1 cellular context compared by ENCODE assay signal in the genomic region with DNA sequence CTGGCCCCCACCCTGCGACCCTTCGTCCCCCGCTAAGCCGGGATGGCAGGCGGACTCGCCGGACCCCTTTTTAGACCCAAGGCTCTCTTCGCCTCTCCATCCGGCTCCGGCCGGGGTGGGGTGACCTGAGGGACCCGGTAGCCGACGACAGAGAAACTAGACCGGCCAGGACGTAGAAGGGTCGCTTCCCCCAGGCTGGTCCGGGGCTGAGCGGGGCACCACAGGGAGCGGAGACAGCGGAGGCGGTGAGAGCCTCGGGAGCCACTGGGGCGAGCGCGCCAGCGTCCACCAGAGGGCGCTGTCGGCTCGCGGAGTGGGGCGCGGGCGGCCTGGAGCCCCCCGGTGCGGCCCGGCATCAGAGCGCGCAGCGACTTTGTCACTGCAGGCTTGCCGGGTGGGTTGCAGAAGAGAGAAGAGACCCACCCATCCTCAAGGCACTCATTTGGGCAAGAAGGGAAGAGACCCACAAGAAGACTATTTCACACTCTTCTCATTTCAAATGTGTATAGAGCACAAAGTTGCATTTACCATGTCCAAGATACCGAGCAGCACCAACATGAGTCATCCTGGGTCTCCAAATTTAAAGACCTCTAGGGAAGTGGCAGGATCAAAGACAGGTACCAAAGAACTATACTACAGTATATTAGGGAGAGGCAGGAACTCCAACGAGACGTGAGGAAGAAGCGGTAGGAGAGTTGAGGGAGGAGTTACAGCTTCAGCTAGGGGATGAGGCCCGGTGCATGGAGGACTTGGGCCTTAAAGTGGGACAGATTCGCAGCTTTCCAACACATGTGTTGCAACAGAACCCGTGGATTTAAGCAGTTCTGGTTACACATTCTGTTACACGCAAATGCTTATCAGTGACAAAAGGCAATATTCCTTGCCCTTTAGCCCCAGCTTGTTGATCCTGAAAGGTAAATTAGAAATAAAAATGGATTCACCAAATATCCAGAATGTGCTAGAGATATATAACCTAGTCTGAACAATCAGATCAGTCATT.
A peak's percentile ranks its signal among the peaks of the same experiment; 100 is the strongest.
TF ChIP-seq lines count a peak whose summit lies in the region.

No MANE protein-coding gene starts in this region.

TF ChIP-seq in K562, 482 proteins besides CTCF, POLR2A, EP300 and RAD21 (continued from another document):
- TF ChIP-seq, protein P1, sequence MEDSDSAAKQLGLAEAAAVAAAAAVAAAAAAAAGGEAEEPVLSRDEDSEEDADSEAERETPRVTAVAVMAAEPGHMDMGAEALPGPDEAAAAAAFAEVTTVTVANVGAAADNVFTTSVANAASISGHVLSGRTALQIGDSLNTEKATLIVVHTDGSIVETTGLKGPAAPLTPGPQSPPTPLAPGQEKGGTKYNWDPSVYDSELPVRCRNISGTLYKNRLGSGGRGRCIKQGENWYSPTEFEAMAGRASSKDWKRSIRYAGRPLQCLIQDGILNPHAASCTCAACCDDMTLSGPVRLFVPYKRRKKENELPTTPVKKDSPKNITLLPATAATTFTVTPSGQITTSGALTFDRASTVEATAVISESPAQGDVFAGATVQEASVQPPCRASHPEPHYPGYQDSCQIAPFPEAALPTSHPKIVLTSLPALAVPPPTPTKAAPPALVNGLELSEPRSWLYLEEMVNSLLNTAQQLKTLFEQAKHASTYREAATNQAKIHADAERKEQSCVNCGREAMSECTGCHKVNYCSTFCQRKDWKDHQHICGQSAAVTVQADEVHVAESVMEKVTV (CRISPR knock-in tag; IDR thresholded peaks at IDR 0.05), result peak; percentile 96
- TF ChIP-seq ZBED1 (IDR thresholded peaks at IDR 0.05) (no peak), ZNF263 (CRISPR knock-in tag; IDR thresholded peaks at IDR 0.05; ENCODE audit: borderline replicate concordance) (peak; percentile 64), ZNF3 (CRISPR knock-in tag; IDR thresholded peaks at IDR 0.05) (no peak), ZNF134 (CRISPR knock-in tag; conservative IDR thresholded peaks at IDR 0.05) (no peak), MAZ (CRISPR knock-in tag; conservative IDR thresholded peaks at IDR 0.05 in 1 of 2, IDR thresholded peaks at IDR 0.05 in 1 of 2) (peak; percentile 48 to 56; a peak in 2 of 4 replicates), ARID2 (IDR thresholded peaks at IDR 0.05) (peak; percentile 86)
- TF ChIP-seq, protein P2, sequence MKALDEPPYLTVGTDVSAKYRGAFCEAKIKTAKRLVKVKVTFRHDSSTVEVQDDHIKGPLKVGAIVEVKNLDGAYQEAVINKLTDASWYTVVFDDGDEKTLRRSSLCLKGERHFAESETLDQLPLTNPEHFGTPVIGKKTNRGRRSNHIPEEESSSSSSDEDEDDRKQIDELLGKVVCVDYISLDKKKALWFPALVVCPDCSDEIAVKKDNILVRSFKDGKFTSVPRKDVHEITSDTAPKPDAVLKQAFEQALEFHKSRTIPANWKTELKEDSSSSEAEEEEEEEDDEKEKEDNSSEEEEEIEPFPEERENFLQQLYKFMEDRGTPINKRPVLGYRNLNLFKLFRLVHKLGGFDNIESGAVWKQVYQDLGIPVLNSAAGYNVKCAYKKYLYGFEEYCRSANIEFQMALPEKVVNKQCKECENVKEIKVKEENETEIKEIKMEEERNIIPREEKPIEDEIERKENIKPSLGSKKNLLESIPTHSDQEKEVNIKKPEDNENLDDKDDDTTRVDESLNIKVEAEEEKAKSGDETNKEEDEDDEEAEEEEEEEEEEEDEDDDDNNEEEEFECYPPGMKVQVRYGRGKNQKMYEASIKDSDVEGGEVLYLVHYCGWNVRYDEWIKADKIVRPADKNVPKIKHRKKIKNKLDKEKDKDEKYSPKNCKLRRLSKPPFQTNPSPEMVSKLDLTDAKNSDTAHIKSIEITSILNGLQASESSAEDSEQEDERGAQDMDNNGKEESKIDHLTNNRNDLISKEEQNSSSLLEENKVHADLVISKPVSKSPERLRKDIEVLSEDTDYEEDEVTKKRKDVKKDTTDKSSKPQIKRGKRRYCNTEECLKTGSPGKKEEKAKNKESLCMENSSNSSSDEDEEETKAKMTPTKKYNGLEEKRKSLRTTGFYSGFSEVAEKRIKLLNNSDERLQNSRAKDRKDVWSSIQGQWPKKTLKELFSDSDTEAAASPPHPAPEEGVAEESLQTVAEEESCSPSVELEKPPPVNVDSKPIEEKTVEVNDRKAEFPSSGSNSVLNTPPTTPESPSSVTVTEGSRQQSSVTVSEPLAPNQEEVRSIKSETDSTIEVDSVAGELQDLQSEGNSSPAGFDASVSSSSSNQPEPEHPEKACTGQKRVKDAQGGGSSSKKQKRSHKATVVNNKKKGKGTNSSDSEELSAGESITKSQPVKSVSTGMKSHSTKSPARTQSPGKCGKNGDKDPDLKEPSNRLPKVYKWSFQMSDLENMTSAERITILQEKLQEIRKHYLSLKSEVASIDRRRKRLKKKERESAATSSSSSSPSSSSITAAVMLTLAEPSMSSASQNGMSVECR (CRISPR knock-in tag; IDR thresholded peaks at IDR 0.05), result no peak
